35 cellular contexts compared by ENCODE assay signal in genomic region chr3:181770296-181770695, GRCh38. TPM values are rescaled to one million over a fixed set of nuclear protein-coding genes. Genes with fewer than 3 reads are reported as not detected.
"Had no signal": no experiment of that assay in that cellular context is flagged by ENCODE, and none has a peak within 500 bp of the region (broad histone marks: within the 10 kb centered on the region; RNA-seq: fewer than 3 reads in every experiment).

No MANE protein-coding gene starts in this region.

- H3K4me3 Mint-ChIP-seq: activated naive CD4-positive, alpha-beta T cell treated with anti-CD3 and anti-CD28 coated beads for 36 hours; activated naive CD4-positive, alpha-beta T cell treated with anti-CD3 and anti-CD28 coated beads, Interleukin-2, amount 10 ng/mL, durations not matched to agents 7 days and 5 days; activated naive CD4-positive, alpha-beta T cell treated with anti-CD3 and anti-CD28 coated beads, Interleukin-2, amount 50 U/mL, for 24 hours; activated naive CD8-positive, alpha-beta T cell; activated naive CD8-positive, alpha-beta T cell treated with anti-CD3 and anti-CD28 coated beads for 36 hours; activated naive CD8-positive, alpha-beta T cell treated with anti-CD3 and anti-CD28 coated beads, Interleukin-2, amount 10 ng/mL, durations not matched to agents 7 days and 5 days; activated naive CD8-positive, alpha-beta T cell treated with anti-CD3 and anti-CD28 coated beads, Interleukin-2, amount 50 U/mL, for 24 hours; activated T-cell treated with anti-CD3 and anti-CD28 coated beads, Interleukin-2, amount 50 U/mL, for 24 hours; activated T-cell treated with anti-CD3 and anti-CD28 coated beads, Interleukin-2, amount 50 U/mL, for 4 hours; activated T-cell treated with anti-CD3 and anti-CD28 coated beads, Interleukin-2, amount 50 U/mL, for 72 hours; activated T-helper 1 cell treated with anti-CD3 and anti-CD28 coated beads, Interleukin-12 subunit alpha, Interleukin-12 subunit beta, Interleukin-2, Interleukin-4 antibody, amounts not matched to agents 30 ng/mL and 10 ng/mL and 1 ng/mL, durations not matched to agents 14 hours and 24 hours and 36 hours; activated T-helper 17 cell treated with anti-CD3 and anti-CD28 coated beads, Interleukin-2, amount 50 U/mL, for 72 hours; brain; central memory CD8-positive, alpha-beta T cell had no signal

- H3K27ac Mint-ChIP-seq: activated naive CD4-positive, alpha-beta T cell treated with anti-CD3 and anti-CD28 coated beads for 36 hours; activated naive CD4-positive, alpha-beta T cell treated with anti-CD3 and anti-CD28 coated beads, Interleukin-2, amount 10 ng/mL, durations not matched to agents 7 days and 5 days; activated naive CD4-positive, alpha-beta T cell treated with anti-CD3 and anti-CD28 coated beads, Interleukin-2, amount 50 U/mL, for 24 hours; activated naive CD4-positive, alpha-beta T cell treated with anti-CD3 and anti-CD28 coated beads, Interleukin-2, amount 50 U/mL, for 72 hours; activated naive CD8-positive, alpha-beta T cell; activated naive CD8-positive, alpha-beta T cell treated with anti-CD3 and anti-CD28 coated beads for 36 hours; activated naive CD8-positive, alpha-beta T cell treated with anti-CD3 and anti-CD28 coated beads, Interleukin-2, amount 10 ng/mL, durations not matched to agents 7 days and 5 days; activated naive CD8-positive, alpha-beta T cell treated with anti-CD3 and anti-CD28 coated beads, Interleukin-2, amount 50 U/mL, for 24 hours; activated T-cell treated with anti-CD3 and anti-CD28 coated beads, Interleukin-2, amount 50 U/mL, for 24 hours; activated T-cell treated with anti-CD3 and anti-CD28 coated beads, Interleukin-2, amount 50 U/mL, for 72 hours; activated T-helper 1 cell treated with anti-CD3 and anti-CD28 coated beads, Interleukin-12 subunit alpha, Interleukin-12 subunit beta, Interleukin-2, Interleukin-4 antibody, amounts not matched to agents 30 ng/mL and 10 ng/mL and 1 ng/mL, durations not matched to agents 14 hours and 24 hours and 36 hours; activated T-helper 17 cell treated with anti-CD3 and anti-CD28 coated beads, Interleukin-2, amount 50 U/mL, for 72 hours; activated T-helper 2 cell treated with anti-CD3 and anti-CD28 coated beads, Interferon-gamma antibody, Interleukin-2, Interleukin-4, amounts not matched to agents 10 μg/mL and 5 μg/mL and 100 μg/mL, durations not matched to agents 14 hours and 24 hours and 36 hours; brain had no signal

- DNase-seq: activated effector memory CD4-positive, alpha-beta T cell treated with anti-CD3 and anti-CD28 coated beads, Interleukin-2, amount 50 U/mL, for 16 hours; activated effector memory CD4-positive, alpha-beta T cell treated with Interleukin-2 at 50 U/mL for 16 hours; activated gamma-delta T cell; activated gamma-delta T cell treated with Interleukin-2 at 50 U/mL for 16 hours; activated naive CD4-positive, alpha-beta T cell; activated naive CD4-positive, alpha-beta T cell treated with anti-CD3 and anti-CD28 coated beads for 36 hours; activated naive CD4-positive, alpha-beta T cell treated with anti-CD3 and anti-CD28 coated beads, Interleukin-2, amount 10 ng/mL, durations not matched to agents 7 days and 5 days; activated naive CD4-positive, alpha-beta T cell treated with anti-CD3 and anti-CD28 coated beads, Interleukin-2, amount 50 U/mL, for 16 hours; activated naive CD4-positive, alpha-beta T cell treated with Interleukin-2 at 50 U/mL for 16 hours; activated naive CD8-positive, alpha-beta T cell treated with anti-CD3 and anti-CD28 coated beads for 36 hours; activated naive CD8-positive, alpha-beta T cell treated with anti-CD3 and anti-CD28 coated beads, Interleukin-2, amount 10 ng/mL, durations not matched to agents 7 days and 5 days; activated naive CD8-positive, alpha-beta T cell treated with anti-CD3 and anti-CD28 coated beads, Interleukin-2, amount 50 U/mL, for 24 hours; activated T-cell treated with anti-CD3 and anti-CD28 coated beads, Interleukin-2, amount 50 U/mL, for 24 hours; activated T-cell treated with anti-CD3 and anti-CD28 coated beads, Interleukin-2, amount 50 U/mL, for 4 hours; activated T-cell treated with anti-CD3 and anti-CD28 coated beads, Interleukin-2, amount 50 U/mL, for 48 hours; activated T-cell treated with anti-CD3 and anti-CD28 coated beads, Interleukin-2, amount 50 U/mL, for 72 hours; adrenal gland; amniotic stem cell; amygdala; anterior cingulate cortex; aorta; body of pancreas; brain microvascular endothelial cell; caudate nucleus; central memory CD4-positive, alpha-beta T cell; cerebellar nuclear complex had no signal

- H3K4me1 Mint-ChIP-seq: activated naive CD4-positive, alpha-beta T cell treated with anti-CD3 and anti-CD28 coated beads, Interleukin-2, amount 10 ng/mL, durations not matched to agents 7 days and 5 days; activated naive CD4-positive, alpha-beta T cell treated with anti-CD3 and anti-CD28 coated beads, Interleukin-2, amount 50 U/mL, for 24 hours; activated naive CD8-positive, alpha-beta T cell treated with anti-CD3 and anti-CD28 coated beads for 36 hours; activated naive CD8-positive, alpha-beta T cell treated with anti-CD3 and anti-CD28 coated beads, Interleukin-2, amount 10 ng/mL, durations not matched to agents 7 days and 5 days; activated naive CD8-positive, alpha-beta T cell treated with anti-CD3 and anti-CD28 coated beads, Interleukin-2, amount 50 U/mL, for 24 hours; activated T-helper 17 cell treated with anti-CD3 and anti-CD28 coated beads, Interleukin-2, amount 50 U/mL, for 72 hours; brain; central memory CD8-positive, alpha-beta T cell had no signal

- H3K36me3 Mint-ChIP-seq: activated naive CD4-positive, alpha-beta T cell treated with anti-CD3 and anti-CD28 coated beads, Interleukin-2, amount 10 ng/mL, durations not matched to agents 7 days and 5 days; activated naive CD4-positive, alpha-beta T cell treated with anti-CD3 and anti-CD28 coated beads, Interleukin-2, amount 50 U/mL, for 24 hours; activated naive CD4-positive, alpha-beta T cell treated with anti-CD3 and anti-CD28 coated beads, Interleukin-2, amount 50 U/mL, for 72 hours; activated naive CD8-positive, alpha-beta T cell; activated naive CD8-positive, alpha-beta T cell treated with anti-CD3 and anti-CD28 coated beads for 36 hours; activated naive CD8-positive, alpha-beta T cell treated with anti-CD3 and anti-CD28 coated beads, Interleukin-2, amount 10 ng/mL, durations not matched to agents 7 days and 5 days; brain had no signal

- H3K9me3 Mint-ChIP-seq: activated naive CD4-positive, alpha-beta T cell treated with anti-CD3 and anti-CD28 coated beads for 36 hours; activated naive CD4-positive, alpha-beta T cell treated with anti-CD3 and anti-CD28 coated beads, Interleukin-2, amount 10 ng/mL, durations not matched to agents 7 days and 5 days; activated naive CD4-positive, alpha-beta T cell treated with anti-CD3 and anti-CD28 coated beads, Interleukin-2, amount 50 U/mL, for 24 hours; activated naive CD4-positive, alpha-beta T cell treated with anti-CD3 and anti-CD28 coated beads, Interleukin-2, amount 50 U/mL, for 72 hours; activated naive CD8-positive, alpha-beta T cell treated with anti-CD3 and anti-CD28 coated beads for 36 hours; activated naive CD8-positive, alpha-beta T cell treated with anti-CD3 and anti-CD28 coated beads, Interleukin-2, amount 10 ng/mL, durations not matched to agents 7 days and 5 days; activated naive CD8-positive, alpha-beta T cell treated with anti-CD3 and anti-CD28 coated beads, Interleukin-2, amount 50 U/mL, for 24 hours; activated T-cell treated with anti-CD3 and anti-CD28 coated beads, Interleukin-2, amount 50 U/mL, for 24 hours; activated T-cell treated with anti-CD3 and anti-CD28 coated beads, Interleukin-2, amount 50 U/mL, for 4 hours; activated T-helper 1 cell treated with anti-CD3 and anti-CD28 coated beads, Interleukin-12 subunit alpha, Interleukin-12 subunit beta, Interleukin-2, Interleukin-4 antibody, amounts not matched to agents 30 ng/mL and 10 ng/mL and 1 ng/mL, durations not matched to agents 14 hours and 24 hours and 36 hours; activated T-helper 17 cell treated with anti-CD3 and anti-CD28 coated beads, Interleukin-2, amount 50 U/mL, for 72 hours; activated T-helper 2 cell treated with anti-CD3 and anti-CD28 coated beads, Interferon-gamma antibody, Interleukin-2, Interleukin-4, amounts not matched to agents 10 μg/mL and 5 μg/mL and 100 μg/mL, durations not matched to agents 14 hours and 24 hours and 36 hours had no signal

- H3K27me3 Mint-ChIP-seq: activated naive CD4-positive, alpha-beta T cell treated with anti-CD3 and anti-CD28 coated beads, Interleukin-2, amount 10 ng/mL, durations not matched to agents 7 days and 5 days; activated naive CD8-positive, alpha-beta T cell treated with anti-CD3 and anti-CD28 coated beads, Interleukin-2, amount 10 ng/mL, durations not matched to agents 7 days and 5 days; activated naive CD8-positive, alpha-beta T cell treated with anti-CD3 and anti-CD28 coated beads, Interleukin-2, amount 50 U/mL, for 24 hours; activated T-helper 17 cell treated with anti-CD3 and anti-CD28 coated beads, Interleukin-2, amount 50 U/mL, for 72 hours; brain; central memory CD8-positive, alpha-beta T cell had no signal

- ATAC-seq: activated naive CD4-positive, alpha-beta T cell treated with anti-CD3 and anti-CD28 coated beads, Interleukin-2, amount 50 U/mL, for 72 hours; activated naive CD8-positive, alpha-beta T cell treated with anti-CD3 and anti-CD28 coated beads, Interleukin-2, amount 50 U/mL, for 24 hours; activated T-cell treated with anti-CD3 and anti-CD28 coated beads, Interleukin-2, amount 50 U/mL, for 4 hours; activated T-cell treated with anti-CD3 and anti-CD28 coated beads, Interleukin-2, amount 50 U/mL, for 72 hours; activated T-helper 17 cell treated with anti-CD3 and anti-CD28 coated beads, Interleukin-2, amount 50 U/mL, for 72 hours; body of pancreas had no signal

RNA-seq across cellular contexts. Expression of gene SOX2, which starts 58.6 kb away (rescaled TPM):
- total RNA-seq: activated naive CD4-positive, alpha-beta T cell treated with anti-CD3 and anti-CD28 coated beads for 36 hours; activated naive CD8-positive, alpha-beta T cell treated with anti-CD3 and anti-CD28 coated beads for 36 hours; activated naive CD8-positive, alpha-beta T cell treated with anti-CD3 and anti-CD28 coated beads, Interleukin-2, amount 10 ng/mL, durations not matched to agents 7 days and 5 days; activated T-helper 2 cell treated with anti-CD3 and anti-CD28 coated beads, Interferon-gamma antibody, Interleukin-2, Interleukin-4, amounts not matched to agents 10 μg/mL and 5 μg/mL and 100 μg/mL, durations not matched to agents 14 hours and 24 hours and 36 hours; cardiac septum had no signal
